10 cellular contexts compared by ENCODE assay signal in the genomic region with DNA sequence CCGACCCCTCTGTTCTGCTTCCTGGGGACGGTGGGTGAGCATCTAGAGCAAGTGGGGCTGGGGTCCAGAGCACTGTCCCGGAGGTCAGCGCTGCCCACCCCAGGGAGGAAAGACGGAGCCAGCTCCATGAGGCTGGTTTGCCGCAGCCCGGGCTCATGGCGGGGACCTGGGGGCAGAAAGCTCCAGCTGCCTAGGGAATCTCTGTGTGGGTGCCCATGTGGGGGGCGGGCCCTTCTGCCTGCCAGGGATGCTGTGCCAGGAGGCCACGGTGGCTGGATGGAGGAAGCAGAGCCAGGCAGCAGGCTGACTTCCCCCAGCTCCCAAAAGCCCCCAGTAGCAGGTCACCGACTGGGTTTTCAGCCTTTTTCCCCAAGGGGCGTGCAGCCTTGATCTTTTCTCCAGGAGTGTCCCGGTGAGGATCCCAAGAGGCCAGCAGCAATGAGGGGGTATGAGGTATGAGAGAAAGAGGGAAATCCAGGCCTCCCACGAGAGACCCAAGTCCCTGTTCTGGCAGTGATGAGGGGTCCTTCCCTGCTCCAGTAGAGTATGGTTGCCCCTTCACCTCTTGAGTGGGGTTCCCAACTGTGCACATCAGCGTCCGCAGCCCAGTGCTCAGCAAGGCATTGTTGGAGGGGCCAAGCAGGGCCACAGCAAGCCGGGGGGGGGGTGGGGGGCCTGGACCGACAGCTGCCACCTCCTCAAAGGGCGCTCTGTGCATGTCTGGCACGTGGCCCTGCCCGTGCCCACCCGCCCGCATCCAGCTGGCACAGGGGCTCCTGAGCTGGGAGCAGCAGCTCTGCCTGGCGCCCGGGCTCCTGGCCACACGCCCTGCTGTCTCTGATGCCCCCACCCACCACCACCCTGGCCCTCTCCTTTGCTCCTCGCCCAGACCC. TPM values are rescaled to one million over a fixed set of nuclear protein-coding genes. Genes with fewer than 3 reads are reported as not detected.
DNase-seq lines count a peak whose midpoint lies in the region; ATAC-seq and TF ChIP-seq lines count a peak whose summit lies in the region.
"Had no signal": no experiment of that assay in that cellular context is flagged by ENCODE, and none has a peak within 500 bp of the region (broad histone marks: within the 10 kb centered on the region; RNA-seq: fewer than 3 reads in every experiment).

No MANE protein-coding gene starts in this region.

- H3K36me3 ChIP-seq in heart left ventricle (peaks cover 0 to 5% (median 0%) of the 10 kb centered on the region in 9 donors), ascending aorta (no peaks in the 10 kb centered on the region), mesendoderm (ENCODE audit: control insufficient read depth, insufficient read depth, low read length) (peaks cover 2% of the 10 kb centered on the region), transverse colon (no peaks in the 10 kb centered on the region)
- H3K36me3 ChIP-seq: thoracic aorta had no signal

- 66 to 78% (median 71%) methylated on average over 17 to 27 of the region's 27 CpGs for WGBS in heart left ventricle, 4 donors
- WGBS in mesendoderm (ENCODE audit: extremely low coverage, insufficient coverage, low lambda C conversion rate), result no CpG with 5 or more reads among the region's 27 CpGs
- WGBS in transverse colon (ENCODE audit: low coverage in 1 of 2), 2 donors, result 76% methylated on average over 24 of the region's 27 CpGs; no CpG with 5 or more reads in 1 of the 2 donors

- peak overlapping the region; percentile 64 for H3K4ac ChIP-seq in mesendoderm (ENCODE audit: low read depth, low read length)

- intact Hi-C loops in heart left ventricle (cut with DNase I), result loop anchor here in 4 of 10 donors (2.0 to 5.0 kb wide), 3 partner anchors 35 to 74 kb away; no protein-coding TSS in a partner anchor
- intact Hi-C loops in Right ventricle myocardium inferior (cut with DNase I), result loop anchor here (5.0 kb wide), 1 partner anchor 40 kb away; no protein-coding TSS in a partner anchor
- intact Hi-C loops in ascending aorta (cut with DNase I), result no loop called here
- intact Hi-C loops in transverse colon (cut with DNase I; ENCODE audit: low total_unique reads), result no loop called here

- no peak for TF ChIP-seq POLR2A in heart left ventricle (IDR thresholded peaks at IDR 0.05)
- no peak for TF ChIP-seq POLR2A in transverse colon (IDR thresholded peaks at IDR 0.05)

- peaks cover 22% of the 10 kb centered on the region for H3K79me1 ChIP-seq in mesendoderm (ENCODE audit: low read length)

- H3K27ac ChIP-seq in heart left ventricle (peak overlapping the region in 7 of 12 donors; percentile 62 to 98 (median 96)), ascending aorta (peak overlapping the region; percentile 58 to 90), mesendoderm (ENCODE audit: low read depth, low read length) (no peak overlapping the region), transverse colon (peak overlapping the region; percentile 34 to 92 (median 67))

- no peak overlapping the region for H2BK15ac ChIP-seq in mesendoderm (replicated peaks; ENCODE audit: low read depth)

- H3K4me1 ChIP-seq in heart left ventricle, result peaks cover 19 to 62% (median 45%) of the 10 kb centered on the region in 12 donors
- H3K4me1 ChIP-seq in ascending aorta, result peaks cover 29 to 32% of the 10 kb centered on the region in 2 donors
- peaks cover 6% of the 10 kb centered on the region for H3K4me1 ChIP-seq in mesendoderm (ENCODE audit: control insufficient read depth, low read depth, low read length)
- H3K4me1 ChIP-seq in transverse colon, result peaks cover 40 to 53% (median 46%) of the 10 kb centered on the region in 4 donors

- H3K27me3 ChIP-seq in heart left ventricle, result peaks cover 0 to 54% (median 0%) of the 10 kb centered on the region in 9 donors
- no peaks in the 10 kb centered on the region for H3K27me3 ChIP-seq in ascending aorta
- no peaks in the 10 kb centered on the region for H3K27me3 ChIP-seq in mesendoderm (ENCODE audit: insufficient read depth, low read length, poor library complexity)
- H3K27me3 ChIP-seq in transverse colon, result no peaks in the 10 kb centered on the region

- peak overlapping the region; percentile 94 for H3K56ac ChIP-seq in mesendoderm (ENCODE audit: low read length)

- H4K5ac ChIP-seq in mesendoderm (ENCODE audit: low read length), result no peak overlapping the region

- ATAC-seq in heart left ventricle (no peak), Right ventricle myocardium inferior (no peak)

- H3K9ac ChIP-seq in mesendoderm (ENCODE audit: low read length), result peak overlapping the region; percentile 95

- TF ChIP-seq CTCF in heart left ventricle (IDR thresholded peaks at IDR 0.05), result no peak
- no peak for TF ChIP-seq CTCF in ascending aorta (IDR thresholded peaks at IDR 0.05)
- no peak for TF ChIP-seq CTCF in transverse colon (IDR thresholded peaks at IDR 0.05)

- no peak overlapping the region for H3K18ac ChIP-seq in mesendoderm (ENCODE audit: low read length)

- no peak for TF ChIP-seq EP300 in transverse colon (IDR thresholded peaks at IDR 0.05; ENCODE audit: low read depth)

- in situ Hi-C loops in transverse colon (cut with MboI; ENCODE audit: low pct_ligation_motif_present in 1 of 4, low pct_unique_long_range_greater_than_20kb in 1 of 4, low sequenced_read_pairs in 3 of 4), result no loop called here

- DNase-seq in heart left ventricle, result peak in 1 of 5 donors; percentile 62
- no peak for DNase-seq in Right ventricle myocardium inferior (ENCODE audit: missing footprints)
- DNase-seq in ascending aorta (ENCODE audit: low spot score in 2 of 2), result no peak
- DNase-seq in mesendoderm, result no peak
- DNase-seq in transverse colon, result no peak
- no peak for DNase-seq in DMS153 (lab: John Stamatoyannopoulos, UW)
- no peak for DNase-seq in activated CD4-positive, alpha-beta T cell treated with anti-CD3 and anti-CD28 coated beads, Interleukin-2, amount 50 U/mL, for 1 hour
- no peak for DNase-seq in NOMO-1 treated with DMSO at 0.1 percent for 48 hours (lab: John Stamatoyannopoulos, UW; ENCODE audit: unreplicated experiment)

- H2BK5ac ChIP-seq in mesendoderm (ENCODE audit: low read length), result no peak overlapping the region

- H3K79me2 ChIP-seq in mesendoderm (ENCODE audit: control insufficient read depth, insufficient read depth, low read length), result peaks cover 36% of the 10 kb centered on the region

- no peak overlapping the region for H2AK5ac ChIP-seq in mesendoderm (ENCODE audit: low read length)

- H3K9me3 ChIP-seq in heart left ventricle, result no peaks in the 10 kb centered on the region
- H3K9me3 ChIP-seq in ascending aorta, result no peaks in the 10 kb centered on the region
- H3K9me3 ChIP-seq in transverse colon, result no peaks in the 10 kb centered on the region
- H3K9me3 ChIP-seq: thoracic aorta had no signal

- no peak overlapping the region for H3K23ac ChIP-seq in mesendoderm (ENCODE audit: low read length)

- no peak overlapping the region for H2BK120ac ChIP-seq in mesendoderm (ENCODE audit: low read depth, low read length)

- H3K4me3 ChIP-seq in heart left ventricle (peak overlapping the region in 8 of 12 donors; percentile 70 to 100 (median 86)), ascending aorta (peak overlapping the region in 1 of 2 donors; percentile 86), mesendoderm (ENCODE audit: low read length) (no peak overlapping the region), transverse colon (no peak overlapping the region)

- H4K8ac ChIP-seq in mesendoderm (ENCODE audit: low read depth, low read length), result no peak overlapping the region

- no peak overlapping the region for H3K4me2 ChIP-seq in mesendoderm (ENCODE audit: low read length)

RNA-seq across cellular contexts. Expression of a gene that starts 15.6 kb away (rescaled TPM):
- 100 to 1,000 TPM in 1 of 9 donors, 10 to 100 TPM in 8; 51.4 to 129 (median 72.0) TPM for total RNA-seq in heart left ventricle
- polyA plus RNA-seq in heart left ventricle, result 10 to 100 TPM; 54.2 to 89.2 TPM
- 76.7 TPM for total RNA-seq in Right ventricle myocardium inferior
- total RNA-seq in ascending aorta, result 243 TPM
- 108 TPM for polyA plus RNA-seq in mesendoderm (2013, experiment 1 of 2)
- 108 TPM for polyA plus RNA-seq in mesendoderm (2013, experiment 2 of 2)
- total RNA-seq in transverse colon, result 100 to 1,000 TPM; 125 to 201 (median 154) TPM

RNA-seq across cellular contexts. Expression of a gene that starts 48.2 kb away (rescaled TPM):
- total RNA-seq in heart left ventricle (1 to 10 TPM in 5 of 9 donors, not detected in 4; 2.0 to 3.7 (median 3.0) TPM), Right ventricle myocardium inferior (not detected), ascending aorta (not detected), transverse colon (not detected)
- under 1 TPM in 1 of 2 donors, not detected in 1; 0.64 TPM for polyA plus RNA-seq in heart left ventricle
- not detected for polyA plus RNA-seq in mesendoderm (2013, experiment 1 of 2)
- 0.04 TPM for polyA plus RNA-seq in mesendoderm (2013, experiment 2 of 2)
- total RNA-seq: mononuclear cell had no signal

Comparison
In these comparisons a context has a peak if more than half of its experiments do, and no peak if none do; other contexts are left out.
1. H3K4me3 ChIP-seq: peak in heart left ventricle (8 of 12); none in mesendoderm (single experiment) and transverse colon (0 of 4).